Comparison of ENCODE assay signal across 8 cellular contexts in the genomic region with DNA sequence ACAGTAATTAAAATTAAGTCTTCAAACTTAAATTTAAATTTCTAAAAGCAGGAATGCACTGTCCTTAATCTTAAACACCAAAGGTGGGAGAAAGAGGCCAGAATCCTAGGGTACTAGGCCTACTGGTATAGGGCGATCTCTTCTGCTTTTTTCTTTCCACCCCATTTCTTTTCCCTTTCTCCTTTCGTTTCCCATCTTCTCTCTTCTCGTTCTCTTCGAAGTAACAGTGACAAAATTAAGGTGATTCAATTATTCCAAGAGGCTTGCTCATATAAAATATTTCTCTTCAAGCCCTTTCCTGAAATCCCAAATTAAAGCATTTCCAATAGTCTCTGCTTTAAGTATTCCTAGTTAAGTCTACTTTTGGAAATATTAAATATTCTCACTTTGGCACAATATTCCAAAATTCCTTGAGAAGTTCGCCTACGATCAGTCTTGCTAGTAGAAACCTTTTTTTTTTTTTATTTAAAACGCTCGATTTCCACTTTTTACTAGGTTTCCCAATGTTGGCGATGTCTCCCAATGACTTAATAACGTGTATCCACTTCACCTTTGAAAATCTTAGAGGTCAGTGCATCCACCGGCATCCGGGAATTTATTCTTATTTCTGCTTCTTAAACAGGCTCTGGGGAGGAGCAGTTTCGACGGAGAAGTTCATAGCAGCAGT. TPM values are rescaled to one million over a fixed set of nuclear protein-coding genes. Genes with fewer than 3 reads are reported as not detected.
A peak's percentile ranks its signal among the peaks of the same experiment; 100 is the strongest.
DNase-seq lines count a peak whose midpoint lies in the region; ATAC-seq and TF ChIP-seq lines count a peak whose summit lies in the region.

No MANE protein-coding gene starts in this region.

- H3K79me2 ChIP-seq in osteoblast (ENCODE audit: insufficient read depth, low read length), result peaks cover 38% of the 10 kb centered on the region

- peak overlapping the region; percentile 94 for H3K27ac Mint-ChIP-seq in Caco-2 (ENCODE audit: unreplicated experiment)
- H3K27ac Mint-ChIP-seq in endodermal cell, result peak overlapping the region; percentile 91

- H3K4me1 Mint-ChIP-seq in Caco-2 (ENCODE audit: low read depth, unreplicated experiment), result peaks cover 20% of the 10 kb centered on the region
- peaks cover 20% of the 10 kb centered on the region for H3K4me1 Mint-ChIP-seq in endodermal cell

- H4K20me1 ChIP-seq in osteoblast (ENCODE audit: insufficient read depth, low read length), result peaks cover 28% of the 10 kb centered on the region

- H3K4me3 ChIP-seq in Caco-2 (ENCODE audit: low read depth, low read length) (peak overlapping the region; percentile 50), NT2/D1 (ENCODE audit: insufficient read length, low read depth) (peak overlapping the region; percentile 19), endodermal cell (ENCODE audit: low read length) (peak overlapping the region; percentile 89), osteoblast (ENCODE audit: insufficient read depth, low read length) (peak overlapping the region; percentile 90)

- peak overlapping the region; percentile 80 for H2AFZ ChIP-seq in osteoblast (ENCODE audit: low read length)

- intact Hi-C loops in Caco-2 (cut with micrococcal nuclease; ENCODE audit: unreplicated experiment), result loop anchor here (5.0 kb wide), 1 partner anchor 109 kb away; a partner anchor contains a TSS

- CTCF ChIA-PET in Caco-2 (lab: Charles Lee), result no interaction called here

- H3K36me3 ChIP-seq in Caco-2 (ENCODE audit: control insufficient read depth, insufficient read depth, low read length) (no peaks in the 10 kb centered on the region), NT2/D1 (ENCODE audit: insufficient read depth, insufficient read length, low read length) (no peaks in the 10 kb centered on the region), endodermal cell (ENCODE audit: control insufficient read depth, insufficient read depth, low read length) (no peaks in the 10 kb centered on the region), osteoblast (ENCODE audit: insufficient read depth, low read length) (no peaks in the 10 kb centered on the region)

- H3K27me3 ChIP-seq in Caco-2 (replicated peaks; ENCODE audit: control insufficient read depth, insufficient read depth, low read length) (no peaks in the 10 kb centered on the region), NT2/D1 (ENCODE audit: insufficient read depth, insufficient read length) (no peaks in the 10 kb centered on the region), endodermal cell (ENCODE audit: control insufficient read depth, insufficient read depth, low read length, poor library complexity, severe bottlenecking) (no peaks in the 10 kb centered on the region), osteoblast (ENCODE audit: insufficient read depth, low read length) (peaks cover 2% of the 10 kb centered on the region)

- TF ChIP-seq CTCF in Caco-2 (IDR thresholded peaks at IDR 0.05; ENCODE audit: insufficient read depth in 1 of 2, low read depth in 1 of 2, low read length in 1 of 2, severe bottlenecking in 1 of 2, unreplicated experiment in 1 of 2), result no peak
- no peak for TF ChIP-seq CTCF in endodermal cell (conservative IDR thresholded peaks at IDR 0.05)
- no peak for TF ChIP-seq CTCF in osteoblast (IDR thresholded peaks at IDR 0.05; ENCODE audit: extremely low read depth, low read depth, low read length)

- BruUV-seq in Caco-2 (replicated peaks; lab: Mats Ljungman, UMichigan), result TSS peak; percentile 90

- H3K4me1 ChIP-seq in Caco-2 (peaks cover 35% of the 10 kb centered on the region), NT2/D1 (ENCODE audit: insufficient read depth, insufficient read length) (no peaks in the 10 kb centered on the region), endodermal cell (ENCODE audit: control insufficient read depth, insufficient read depth, low read length) (no peaks in the 10 kb centered on the region), osteoblast (ENCODE audit: insufficient read depth, low read length) (peaks cover 28% of the 10 kb centered on the region)

- H3K9ac ChIP-seq in NT2/D1 (ENCODE audit: insufficient read length, low read depth) (peak overlapping the region; percentile 51), endodermal cell (ENCODE audit: extremely low read depth, low read length, poor library complexity, severe bottlenecking) (peak overlapping the region; percentile 58)

- POLR2A ChIA-PET in Caco-2 (lab: Charles Lee), result no interaction called here

- H3K9me3 Mint-ChIP-seq in Caco-2 (ENCODE audit: unreplicated experiment), result no peaks in the 10 kb centered on the region
- H3K9me3 Mint-ChIP-seq in endodermal cell, result no peaks in the 10 kb centered on the region

- WGBS in endodermal cell (ENCODE audit: insufficient coverage in 1 of 2, insufficient read length in 1 of 2), 2 experiments, result 30 to 38% methylated on average over 10 to 14 of the region's 14 CpGs

- DNase-seq in Caco-2 (no peak), NT2/D1 (ENCODE audit: low read depth, low spot score) (no peak), endodermal cell (no peak), osteoblast (ENCODE audit: insufficient read length, low spot score, missing footprints) (peak; percentile 38), cerebellar cortex (ENCODE audit: low spot score) (no peak)

- no peaks in the 10 kb centered on the region for H3K9me3 ChIP-seq in Caco-2
- no peaks in the 10 kb centered on the region for H3K9me3 ChIP-seq in NT2/D1 (ENCODE audit: insufficient read depth, low read length)
- H3K9me3 ChIP-seq in endodermal cell (ENCODE audit: control insufficient read depth, low read length), result no peaks in the 10 kb centered on the region
- no peaks in the 10 kb centered on the region for H3K9me3 ChIP-seq in osteoblast (ENCODE audit: low read depth, low read length)

- H3K4me3 Mint-ChIP-seq in Caco-2 (ENCODE audit: unreplicated experiment) (peak overlapping the region; percentile 95), endodermal cell (peak overlapping the region; percentile 85)

- H3K27ac ChIP-seq in endodermal cell (ENCODE audit: low read depth, low read length) (peak overlapping the region; percentile 78), osteoblast (ENCODE audit: low read depth, low read length) (peak overlapping the region; percentile 49)

- peaks cover 12% of the 10 kb centered on the region for H3K36me3 Mint-ChIP-seq in Caco-2 (ENCODE audit: insufficient read depth, unreplicated experiment)
- peaks cover 4% of the 10 kb centered on the region for H3K36me3 Mint-ChIP-seq in endodermal cell (ENCODE audit: low read depth)

- no peak for ATAC-seq in HG03280 (IDR thresholded peaks at IDR 0.05; ENCODE audit: unreplicated experiment)
- ATAC-seq in GM21529 (IDR thresholded peaks at IDR 0.05; ENCODE audit: unreplicated experiment), result no peak
- ATAC-seq in HG03442 (IDR thresholded peaks at IDR 0.05; ENCODE audit: unreplicated experiment), result no peak

- H3K4me2 ChIP-seq in osteoblast (ENCODE audit: insufficient read depth, low read length), result peak overlapping the region; percentile 86

- H3K27me3 Mint-ChIP-seq in Caco-2 (ENCODE audit: insufficient read depth, unreplicated experiment) (no peaks in the 10 kb centered on the region), endodermal cell (ENCODE audit: insufficient read depth) (peaks cover 23% of the 10 kb centered on the region)

RNA-seq across cellular contexts. Expression of a gene that starts 0.8 kb away (rescaled TPM):
- total RNA-seq in Caco-2 (2022) (46.7 and 51.8 TPM in 2 replicates), endodermal cell (10 to 100 TPM; 36.9 to 43.3 TPM), osteoblast (19.2 and 25.0 TPM in 2 replicates)
- polyA plus RNA-seq in endodermal cell (2013, experiment 1 of 2), result 16.6 TPM
- polyA plus RNA-seq in endodermal cell (2013, experiment 2 of 2), result 19.4 TPM

Comparison
In these comparisons a context has a peak if more than half of its experiments do, and no peak if none do; other contexts are left out.
1. H3K4me3 ChIP-seq: peak in every context shown above with its lines; median percentile 90 in osteoblast; 89 in endodermal cell; 50 in Caco-2; 19 in NT2/D1.